ENCODE assay signal across 12 cellular contexts in genomic region chr2:226970362-226970761, GRCh38.
A peak's percentile ranks its signal among the peaks of the same experiment; 100 is the strongest.
DNase-seq lines count a peak whose midpoint lies in the region; ATAC-seq, FAIRE-seq and TF ChIP-seq lines count a peak whose summit lies in the region.
"Had no signal": no experiment of that assay in that cellular context is flagged by ENCODE, and none has a peak within 500 bp of the region (broad histone marks: within the 10 kb centered on the region; RNA-seq: fewer than 3 reads in every experiment).

No MANE protein-coding gene starts in this region.

- intact Hi-C loops in ovary (cut with DNase I) = no loop called here
- intact Hi-C loops in pancreas (cut with DNase I) = no loop called here

- no peak for TF ChIP-seq POLR2A in ovary (IDR thresholded peaks at IDR 0.05)

- 16 to 27% (median 18%) methylated on average over 3 of the region's 3 CpGs for WGBS in ovary, 3 donors
- WGBS in pancreas, 2 donors = 72 to 75% methylated on average over 3 of the region's 3 CpGs

- no peak for TF ChIP-seq EP300 in ovary (IDR thresholded peaks at IDR 0.05)

- no peaks in the 10 kb centered on the region for H3K9me3 ChIP-seq in ovary
- no peaks in the 10 kb centered on the region for H3K9me3 ChIP-seq in pancreas

- peaks cover 6% of the 10 kb centered on the region for H3K4me1 ChIP-seq in ovary (ENCODE audit: insufficient read depth)
- H3K4me1 ChIP-seq in pancreas = no peaks in the 10 kb centered on the region
- H3K4me1 ChIP-seq: foreskin keratinocyte, neural progenitor cell had no signal

- H3K27me3 ChIP-seq in ovary = no peaks in the 10 kb centered on the region
- no peaks in the 10 kb centered on the region for H3K27me3 ChIP-seq in pancreas
- H3K27me3 ChIP-seq: neural progenitor cell had no signal

- ATAC-seq in GM18870 (IDR thresholded peaks at IDR 0.05; ENCODE audit: unreplicated experiment) = peak; percentile 57
- ATAC-seq in GM21576 (IDR thresholded peaks at IDR 0.05; ENCODE audit: unreplicated experiment) = peak; percentile 80
- ATAC-seq in HG03521 (IDR thresholded peaks at IDR 0.05; ENCODE audit: unreplicated experiment) = peak; percentile 53
- no peak for ATAC-seq in pancreas
- ATAC-seq: foreskin keratinocyte had no signal

- FAIRE-seq in pancreas (lab: Jason Lieb, UNC) = no peak
- FAIRE-seq: TTC549 had no signal

- peak overlapping the region in 1 of 2 donors; percentile 18 for H3K27ac ChIP-seq in ovary
- H3K27ac ChIP-seq in pancreas = no peak overlapping the region
- H3K27ac ChIP-seq: foreskin keratinocyte, neural progenitor cell had no signal

- TF ChIP-seq CTCF in ovary (IDR thresholded peaks at IDR 0.05) (no peak), pancreas (IDR thresholded peaks at IDR 0.05) (no peak)

- H3K36me3 ChIP-seq in ovary = no peaks in the 10 kb centered on the region
- no peaks in the 10 kb centered on the region for H3K36me3 ChIP-seq in pancreas
- H3K36me3 ChIP-seq: neural progenitor cell had no signal

- H3K4me3 ChIP-seq in ovary (peak overlapping the region; percentile 17), pancreas (no peak overlapping the region)
- H3K4me3 ChIP-seq: neural progenitor cell had no signal

- no peak for DNase-seq in ovary
- no peak for DNase-seq in SIG-M5 (lab: John Stamatoyannopoulos, UW)
- DNase-seq in pancreas = no peak
- DNase-seq in cerebellar nuclear complex (lab: John Stamatoyannopoulos, UW) = no peak
- DNase-seq in NCI-H2171 (lab: John Stamatoyannopoulos, UW) = no peak
- DNase-seq: foreskin keratinocyte, NCI-H524 had no signal

Comparison
In these comparisons a context has a peak if more than half of its experiments do, and no peak if none do; other contexts are left out.
1. ATAC-seq: peak in GM18870 (single experiment), GM21576 (single experiment) and HG03521 (single experiment); none in pancreas (0 of 4).